In genomic region chr7:7333610-7334009, GRCh38 we compare ENCODE assay signal across 24 cellular contexts.
DNase-seq lines count a peak whose midpoint lies in the region; ATAC-seq, FAIRE-seq and TF ChIP-seq lines count a peak whose summit lies in the region.
"Had no signal": no experiment of that assay in that cellular context is flagged by ENCODE, and none has a peak within 500 bp of the region (broad histone marks: within the 10 kb centered on the region; RNA-seq: fewer than 3 reads in every experiment).

No MANE protein-coding gene starts in this region.

- DNase-seq in activated CD4-positive, alpha-beta T cell treated with anti-CD3 and anti-CD28 coated beads, Interleukin-2, amount 10 ng/mL, durations not matched to agents 24 days and 14 days, result peak; percentile 8
- no peak for DNase-seq in activated CD4-positive, alpha-beta T cell treated with anti-CD3 and anti-CD28 coated beads for 1 hour
- no peak for DNase-seq in GM12892 (ENCODE audit: insufficient read length)
- no peak for DNase-seq in activated naive CD4-positive, alpha-beta T cell treated with anti-CD3 and anti-CD28 coated beads, Interleukin-2, amount 50 U/mL, for 16 hours
- DNase-seq: 8988T; ACHN; BE2C; C1 segment of cervical spinal cord; CD4-positive, CD25-positive, alpha-beta regulatory T cell; CD8-positive, alpha-beta memory T cell; COR-L47; DMS 273 treated with DMSO at 0.1 percent for 48 hours; DMS153; DMS53; DMS79; DND-41; EL; GDM1 had no signal

- H3K4me3 Mint-ChIP-seq in activated CD4-positive, alpha-beta T cell treated with anti-CD3 and anti-CD28 coated beads, Interleukin-2, amount 10 ng/mL, durations not matched to agents 24 days and 14 days, result no peak overlapping the region
- no peak overlapping the region for H3K4me3 Mint-ChIP-seq in activated T-helper 17 cell treated with anti-CD3 and anti-CD28 coated beads, Interleukin-2, amount 50 U/mL, for 72 hours
- H3K4me3 Mint-ChIP-seq: CD14-positive monocyte; CD4-positive, CD25-positive, alpha-beta regulatory T cell; CD8-positive, alpha-beta memory T cell had no signal

- H3K4me1 Mint-ChIP-seq in activated CD4-positive, alpha-beta T cell treated with anti-CD3 and anti-CD28 coated beads, Interleukin-2, amount 10 ng/mL, durations not matched to agents 24 days and 14 days, result no peaks in the 10 kb centered on the region
- peaks cover 5% of the 10 kb centered on the region for H3K4me1 Mint-ChIP-seq in activated T-helper 17 cell treated with anti-CD3 and anti-CD28 coated beads, Interleukin-2, amount 50 U/mL, for 72 hours
- H3K4me1 Mint-ChIP-seq: CD14-positive monocyte had no signal

- peaks cover 6% of the 10 kb centered on the region for H3K27me3 Mint-ChIP-seq in activated CD4-positive, alpha-beta T cell treated with anti-CD3 and anti-CD28 coated beads, Interleukin-2, amount 10 ng/mL, durations not matched to agents 24 days and 14 days
- no peaks in the 10 kb centered on the region for H3K27me3 Mint-ChIP-seq in activated T-helper 17 cell treated with anti-CD3 and anti-CD28 coated beads, Interleukin-2, amount 50 U/mL, for 72 hours

- peak; percentile 35 for ATAC-seq in activated T-helper 17 cell treated with anti-CD3 and anti-CD28 coated beads, Interleukin-2, amount 50 U/mL, for 72 hours (replicated peaks)
- ATAC-seq in GM18517 (IDR thresholded peaks at IDR 0.05; ENCODE audit: unreplicated experiment), result no peak
- ATAC-seq: GM12878 had no signal

- H3K27ac Mint-ChIP-seq in activated CD4-positive, alpha-beta T cell treated with anti-CD3 and anti-CD28 coated beads, Interleukin-2, amount 10 ng/mL, durations not matched to agents 24 days and 14 days, result no peak overlapping the region
- H3K27ac Mint-ChIP-seq in activated T-helper 17 cell treated with anti-CD3 and anti-CD28 coated beads, Interleukin-2, amount 50 U/mL, for 72 hours, result no peak overlapping the region
- H3K27ac Mint-ChIP-seq: CD14-positive monocyte; CD4-positive, CD25-positive, alpha-beta regulatory T cell; CD8-positive, alpha-beta memory T cell had no signal

- FAIRE-seq in GM12892 (lab: Jason Lieb, UNC), result peak; percentile 21
- FAIRE-seq: A204.1, GM12878 had no signal

- intact Hi-C loops in activated CD4-positive, alpha-beta T cell treated with anti-CD3 and anti-CD28 coated beads, Interleukin-2, amount 10 ng/mL, durations not matched to agents 24 days and 14 days (cut with micrococcal nuclease), result no loop called here

- no peak for TF ChIP-seq POLR2A in GM12892 (IDR thresholded peaks at IDR 0.05; ENCODE audit: low read depth, low read length)

- H3K36me3 Mint-ChIP-seq in activated CD4-positive, alpha-beta T cell treated with anti-CD3 and anti-CD28 coated beads, Interleukin-2, amount 10 ng/mL, durations not matched to agents 24 days and 14 days (ENCODE audit: low read depth), result no peaks in the 10 kb centered on the region
- H3K36me3 Mint-ChIP-seq in activated T-helper 17 cell treated with anti-CD3 and anti-CD28 coated beads, Interleukin-2, amount 50 U/mL, for 72 hours (ENCODE audit: low read depth), result no peaks in the 10 kb centered on the region
- H3K36me3 Mint-ChIP-seq: CD14-positive monocyte; CD4-positive, alpha-beta memory T cell; CD4-positive, CD25-positive, alpha-beta regulatory T cell; CD8-positive, alpha-beta memory T cell had no signal

- H3K9me3 Mint-ChIP-seq in activated CD4-positive, alpha-beta T cell treated with anti-CD3 and anti-CD28 coated beads, Interleukin-2, amount 10 ng/mL, durations not matched to agents 24 days and 14 days, result peaks cover 8% of the 10 kb centered on the region
- H3K9me3 Mint-ChIP-seq in activated T-helper 17 cell treated with anti-CD3 and anti-CD28 coated beads, Interleukin-2, amount 50 U/mL, for 72 hours, result no peaks in the 10 kb centered on the region
